16 cellular contexts compared by ENCODE assay signal in genomic region chr17:66268247-66268927, GRCh38. TPM values are rescaled to one million over a fixed set of nuclear protein-coding genes. Genes with fewer than 3 reads are reported as not detected.
DNase-seq lines count a peak whose midpoint lies in the region; ATAC-seq and TF ChIP-seq lines count a peak whose summit lies in the region.
"Had no signal": no experiment of that assay in that cellular context is flagged by ENCODE, and none has a peak within 500 bp of the region (broad histone marks: within the 10 kb centered on the region; RNA-seq: fewer than 3 reads in every experiment).

No MANE protein-coding gene starts in this region.

- H3K4me3 ChIP-seq in adipocyte (ENCODE audit: low read length) (peak overlapping the region; percentile 20), fibroblast of the aortic adventitia (ENCODE audit: low read depth, low read length) (no peak overlapping the region)

- DNase-seq in GM03348 (ENCODE audit: low spot score) (peak; percentile 85), adipocyte (ENCODE audit: low read depth) (peak; percentile 76), fibroblast of the aortic adventitia (ENCODE audit: low read depth) (peak; percentile 96), renal cortical epithelial cell (ENCODE audit: low read depth) (peak; percentile 87), T-helper 9 cell (no peak), COLO829 (ENCODE audit: low spot score) (no peak)
- DNase-seq: H7, left colon, MV-4-11, naive B cell, WERI-Rb-1 had no signal

- peaks cover 19% of the 10 kb centered on the region for H3K4me1 ChIP-seq in adipocyte (ENCODE audit: control insufficient read depth, insufficient read depth, low read length)

- ATAC-seq in HG03571 (IDR thresholded peaks at IDR 0.05; ENCODE audit: unreplicated experiment) (no peak), GM19324 (IDR thresholded peaks at IDR 0.05; ENCODE audit: low FRiP score, unreplicated experiment) (no peak)
- ATAC-seq: left colon, sciatic nerve had no signal

- no peak overlapping the region for H3K9ac ChIP-seq in adipocyte (ENCODE audit: low read length)

- no peaks in the 10 kb centered on the region for H3K36me3 ChIP-seq in adipocyte (ENCODE audit: control insufficient read depth, insufficient read depth, low read length, severe bottlenecking)
- H3K36me3 ChIP-seq: WERI-Rb-1 had no signal

- no peak for TF ChIP-seq CTCF in fibroblast of the aortic adventitia (IDR thresholded peaks at IDR 0.05; ENCODE audit: insufficient read depth, low read length)

- H3K9me3 ChIP-seq in adipocyte (ENCODE audit: control insufficient read depth, low read length) = peaks cover 2% of the 10 kb centered on the region

- no peaks in the 10 kb centered on the region for H3K27me3 ChIP-seq in adipocyte (replicated peaks; ENCODE audit: control insufficient read depth, insufficient read depth, low read length)

RNA-seq across cellular contexts. Expression of gene PRKCA, which starts 34.0 kb away (rescaled TPM):
- 14.1 and 43.7 TPM in 2 replicates for total RNA-seq in fibroblast of the aortic adventitia (ENCODE audit: low replicate concordance)
- total RNA-seq in renal cortical epithelial cell = 7.3 and 31.9 TPM in 2 replicates

RNA-seq across cellular contexts. Expression of gene APOH, which starts 39.2 kb away (rescaled TPM):
- not detected in 2 replicates for total RNA-seq in fibroblast of the aortic adventitia (ENCODE audit: low replicate concordance)
- 0.10 TPM in 1 of 2 replicates, not detected in the other for total RNA-seq in renal cortical epithelial cell
- total RNA-seq: dermis microvascular lymphatic vessel endothelial cell, glomerular endothelial cell, H7, sciatic nerve had no signal

Comparison
In these comparisons a context has a peak if more than half of its experiments do, and no peak if none do; other contexts are left out.
1. DNase-seq: peak in GM03348 (single experiment), adipocyte (single experiment), fibroblast of the aortic adventitia (single experiment) and renal cortical epithelial cell (single experiment); none in T-helper 9 cell (single experiment) and COLO829 (single experiment).